ENCODE assay signal across 21 cellular contexts in the genomic region with DNA sequence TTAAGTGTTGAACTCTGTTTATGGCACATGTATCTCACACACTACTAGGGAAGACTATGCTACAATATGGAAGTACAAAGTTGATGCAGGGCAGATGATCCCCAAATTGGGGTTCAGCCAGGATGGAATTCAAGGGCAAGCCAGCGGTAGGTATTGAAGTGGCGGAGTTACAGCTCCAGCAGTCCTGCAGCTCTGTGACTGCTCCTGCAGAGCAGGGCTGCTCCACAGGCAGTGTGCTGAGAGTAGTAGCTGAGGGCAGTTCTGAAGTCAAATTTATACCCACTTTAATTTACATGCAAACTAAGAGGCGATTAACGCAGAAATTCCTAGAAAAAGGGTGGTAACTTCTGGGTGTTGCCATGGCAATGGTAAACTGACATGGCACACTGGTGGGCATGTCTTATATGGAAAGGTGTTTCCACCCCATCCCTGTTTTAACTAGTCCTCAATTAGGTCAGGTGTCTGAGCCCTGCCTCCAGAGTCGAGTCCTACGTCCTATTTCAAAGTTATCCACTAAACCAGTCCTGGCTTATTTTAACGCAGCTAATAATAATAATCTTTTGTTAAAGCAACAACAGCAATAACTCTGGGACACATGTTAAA. TPM values are rescaled to one million over a fixed set of nuclear protein-coding genes. Genes with fewer than 3 reads are reported as not detected.
A peak's percentile ranks its signal among the peaks of the same experiment; 100 is the strongest.
DNase-seq lines count a peak whose midpoint lies in the region; ATAC-seq, FAIRE-seq and TF ChIP-seq lines count a peak whose summit lies in the region.
"Had no signal": no experiment of that assay in that cellular context is flagged by ENCODE, and none has a peak within 500 bp of the region (broad histone marks: within the 10 kb centered on the region; RNA-seq: fewer than 3 reads in every experiment).

No MANE protein-coding gene starts in this region.

- no peaks in the 10 kb centered on the region for H3K9me2 ChIP-seq in Loucy (replicated peaks; ENCODE audit: low read depth, low read length)

- TF ChIP-seq RAD21 in A549 (conservative IDR thresholded peaks at IDR 0.05 in 1 of 2, IDR thresholded peaks at IDR 0.05 in 1 of 2) (no peak), GM12878 (IDR thresholded peaks at IDR 0.05; ENCODE audit: insufficient read depth, low read depth, low read length) (no peak)

- TF ChIP-seq EP300 in A549 (IDR thresholded peaks at IDR 0.05) (no peak), GM12878 (IDR thresholded peaks at IDR 0.05; ENCODE audit: borderline replicate concordance in 1 of 2, control insufficient read depth in 1 of 2, low read depth in 2 of 2, low read length in 2 of 2) (no peak)

- no peak for TF ChIP-seq CTCF in A549 (IDR thresholded peaks at IDR 0.05)
- no peak for TF ChIP-seq CTCF in Loucy (conservative IDR thresholded peaks at IDR 0.05; ENCODE audit: low read length)
- no peak for TF ChIP-seq CTCF in GM12878 (IDR thresholded peaks at IDR 0.05 in 2 of 3, conservative IDR thresholded peaks at IDR 0.05 in 1 of 3; ENCODE audit: control insufficient read depth in 2 of 3, extremely low read depth in 1 of 3, insufficient read depth in 1 of 3, low read depth in 3 of 3, low read length in 3 of 3)
- TF ChIP-seq CTCF in keratinocyte (optimal IDR thresholded peaks at IDR 0.05 in 1 of 3, IDR thresholded peaks at IDR 0.05 in 1 of 3, conservative IDR thresholded peaks at IDR 0.05 in 1 of 3; ENCODE audit: extremely low read depth in 1 of 3, insufficient read depth in 2 of 3, low read length in 3 of 3), result no peak
- TF ChIP-seq CTCF in GM10266 (IDR thresholded peaks at IDR 0.05; ENCODE audit: control insufficient read depth, insufficient read depth, low read depth, missing control alignments), result no peak

- DNase-seq in A549 (ENCODE audit: low read depth in 1 of 2, low spot score in 1 of 2) (no peak), GM12878 (ENCODE audit: low read depth, low spot score) (no peak), keratinocyte (ENCODE audit: low read depth, low spot score) (no peak), GM10266 (ENCODE audit: extremely low spot score) (no peak), islet precursor cell (no peak), midbrain (lab: John Stamatoyannopoulos, UW) (no peak)
- DNase-seq: activated CD4-positive, alpha-beta T cell treated with anti-CD3 and anti-CD28 coated beads, Interleukin-2, amount 50 U/mL, for 1 hour; DMS79 treated with DMSO at 0.1 percent for 48 hours; effector CD4-positive, alpha-beta T cell; NCI-H1694 treated with DMSO at 0.1 percent for 48 hours; NCI-H774; nucleus accumbens; SHP77; stimulated activated CD4-positive, alpha-beta T cell treated with anti-CD3 and anti-CD28 coated beads, Interleukin-4, amount 100 ng/mL, for 4 hours; upper lobe of left lung had no signal

- no peaks in the 10 kb centered on the region for H3K9me1 ChIP-seq in keratinocyte (ENCODE audit: control insufficient read depth, extremely low read depth, insufficient read depth, low read length)

- H3K27ac ChIP-seq in A549 (peak overlapping the region; percentile 37 to 64), GM12878 (ENCODE audit: control insufficient read depth, insufficient read depth) (no peak overlapping the region), keratinocyte (ENCODE audit: control insufficient read depth, insufficient read depth, low read length) (peak overlapping the region; percentile 58)
- H3K27ac ChIP-seq: gastroesophageal sphincter, upper lobe of left lung had no signal

- H3K4me3 ChIP-seq in A549 (no peak overlapping the region), Loucy (ENCODE audit: low read length, poor library complexity, severe bottlenecking) (no peak overlapping the region), GM12878 (no peak overlapping the region), keratinocyte (ENCODE audit: control insufficient read depth in 2 of 3, extremely low read depth in 1 of 3, insufficient read depth in 2 of 3, low read depth in 1 of 3, low read length in 3 of 3) (peak overlapping the region in 1 of 3 experiments; percentile 2)
- H3K4me3 ChIP-seq: gastroesophageal sphincter, lung, upper lobe of left lung had no signal

- H3F3A ChIP-seq in Loucy (ENCODE audit: low read depth), result no peaks in the 10 kb centered on the region; the same call in 1 of the 2 replicates

- in situ Hi-C loops in GM12878 (cut with MboI), result no loop called here

- dilution Hi-C loops in keratinocyte (cut with MboI; ENCODE audit: extremely low pct_ligation_motif_present, low sequenced_read_pairs), result no loop called here

- intact Hi-C loops in GM12878 (cut with micrococcal nuclease; ENCODE audit: unreplicated experiment), result no loop called here

- H3K4me1 ChIP-seq in A549 (peaks cover 38% of the 10 kb centered on the region), Loucy (ENCODE audit: insufficient read depth, low read length, poor library complexity, severe bottlenecking) (peaks cover 11% of the 10 kb centered on the region), GM12878 (ENCODE audit: control insufficient read depth, insufficient read depth, low read length) (no peaks in the 10 kb centered on the region), keratinocyte (ENCODE audit: control insufficient read depth, extremely low read depth, insufficient read depth, low read length) (peaks cover 32% of the 10 kb centered on the region)
- H3K4me1 ChIP-seq: gastroesophageal sphincter, upper lobe of left lung had no signal

- no peaks in the 10 kb centered on the region; the same call in 2 of the 3 replicates for H3K9me3 ChIP-seq in A549
- H3K9me3 ChIP-seq in Loucy (ENCODE audit: insufficient read depth, low read depth, low read length), result no peaks in the 10 kb centered on the region
- no peaks in the 10 kb centered on the region; the same call in 2 of the 3 replicates for H3K9me3 ChIP-seq in GM12878 (replicated peaks; ENCODE audit: control insufficient read depth, insufficient read depth, low read length)
- H3K9me3 ChIP-seq in keratinocyte (ENCODE audit: control insufficient read depth, low read depth, low read length), result no peaks in the 10 kb centered on the region
- H3K9me3 ChIP-seq: gastroesophageal sphincter, upper lobe of left lung had no signal

- no peaks in the 10 kb centered on the region for H3K27me3 ChIP-seq in Loucy (ENCODE audit: insufficient read depth, low read length, poor library complexity, severe bottlenecking)
- no peaks in the 10 kb centered on the region for H3K27me3 ChIP-seq in GM12878 (replicated peaks in 1 of 2; ENCODE audit: control insufficient read depth in 2 of 2, insufficient read depth in 2 of 2, low read length in 1 of 2)
- H3K27me3 ChIP-seq in keratinocyte (ENCODE audit: control insufficient read depth, extremely low read depth, insufficient read depth, low read length), result no peaks in the 10 kb centered on the region
- H3K27me3 ChIP-seq: gastroesophageal sphincter, upper lobe of left lung had no signal

- ATAC-seq in A549 (peak; percentile 51 to 54; a peak in 5 of 6 replicates), GM12878 (peak; percentile 18; the same call in 1 of the 3 replicates), GM19351 (IDR thresholded peaks at IDR 0.05; ENCODE audit: unreplicated experiment) (no peak)
- ATAC-seq: gastroesophageal sphincter had no signal

- no peaks in the 10 kb centered on the region for H4K20me1 ChIP-seq in Loucy (ENCODE audit: insufficient read depth, low read length, poor library complexity, severe bottlenecking)
- no peaks in the 10 kb centered on the region for H4K20me1 ChIP-seq in GM12878 (ENCODE audit: control insufficient read depth, insufficient read depth)
- H4K20me1 ChIP-seq in keratinocyte (ENCODE audit: control insufficient read depth, extremely low read depth, insufficient read depth, low read length), result no peaks in the 10 kb centered on the region

- FAIRE-seq in A549 (lab: Jason Lieb, UNC) (no peak), GM12878 (lab: Jason Lieb, UNC) (no peak), keratinocyte (lab: Jason Lieb, UNC) (peak; percentile 26)
- FAIRE-seq: GM19239 had no signal

- POLR2A ChIA-PET in A549 (lab: Yijun Ruan, JAX), result interaction anchor here (0.8 to 2.7 kb wide), 2 partner anchors 30 to 985 kb away, joined by 3 to 14 read pairs; a partner anchor contains a TSS
- POLR2A ChIA-PET in GM12878 (lab: Charles Lee), result interaction anchor here (1.1 kb wide), 1 partner anchor 31 kb away, joined by 3 read pairs; a partner anchor contains a TSS

- H2AFZ ChIP-seq in Loucy (ENCODE audit: low read length) (peak overlapping the region; percentile 72), GM12878 (ENCODE audit: control insufficient read depth, low read depth, low read length) (no peak overlapping the region), keratinocyte (ENCODE audit: control insufficient read depth, low read length) (no peak overlapping the region)

- CTCF ChIA-PET in A549 (lab: Yijun Ruan, JAX) (interaction anchor here (0.5 to 26.0 kb wide), 9 partner anchors 13 to 320 kb away, joined by 3 to 515 read pairs (median 4); a partner anchor contains a TSS), GM12878 (lab: Yijun Ruan, JAX) (interaction anchor here (0.8 to 20.7 kb wide), 15 partner anchors 11 to 368 kb away, joined by 3 to 597 read pairs (median 6); no protein-coding TSS in a partner anchor)

- H3K4me2 ChIP-seq in A549 (peak overlapping the region; percentile 57), Loucy (ENCODE audit: low read depth, low read length, poor library complexity, severe bottlenecking) (no peak overlapping the region), GM12878 (ENCODE audit: control insufficient read depth, insufficient read depth) (no peak overlapping the region), keratinocyte (ENCODE audit: control insufficient read depth, extremely low read depth, insufficient read depth, low read depth, low read length) (peak overlapping the region; percentile 64)

- H3K9ac ChIP-seq in Loucy (ENCODE audit: low read depth, low read length, poor library complexity, severe bottlenecking) (no peak overlapping the region), GM12878 (ENCODE audit: control insufficient read depth, insufficient read depth, low read length) (no peak overlapping the region), keratinocyte (ENCODE audit: control insufficient read depth, extremely low read depth, insufficient read depth, low read length) (peak overlapping the region; percentile 20)

- H3K36me3 ChIP-seq in Loucy (ENCODE audit: insufficient read depth, low read length), result no peaks in the 10 kb centered on the region
- no peaks in the 10 kb centered on the region for H3K36me3 ChIP-seq in GM12878 (ENCODE audit: control insufficient read depth in 2 of 2, insufficient read depth in 2 of 2, low read length in 1 of 2)
- no peaks in the 10 kb centered on the region for H3K36me3 ChIP-seq in keratinocyte (ENCODE audit: control insufficient read depth in 2 of 2, extremely low read depth in 1 of 2, insufficient read depth in 2 of 2, low read length in 2 of 2)
- H3K36me3 ChIP-seq: gastroesophageal sphincter, upper lobe of left lung had no signal

- H3K79me2 ChIP-seq in Loucy (ENCODE audit: insufficient read depth, low read length) (no peaks in the 10 kb centered on the region), GM12878 (ENCODE audit: control insufficient read depth, insufficient read depth, low read length) (no peaks in the 10 kb centered on the region), keratinocyte (ENCODE audit: control insufficient read depth, insufficient read depth, low read length) (no peaks in the 10 kb centered on the region)

- 69% methylated on average over 7 of the region's 7 CpGs for WGBS in A549 (ENCODE audit: missing lambda C conversion rate)
- WGBS in GM12878 (ENCODE audit: insufficient coverage, insufficient replicate concordance, low lambda C conversion rate, missing lambda C conversion rate), result 58% methylated on average over 7 of the region's 7 CpGs

- SMC1A ChIA-PET in GM12878 (lab: Charles Lee; ENCODE audit: uncharacterized antibody, unreplicated experiment), result interaction anchor here (0.8 to 11.9 kb wide), 24 partner anchors 9 to 250 kb away, joined by 3 to 292 read pairs (median 5); no protein-coding TSS in a partner anchor

- RAD21 ChIA-PET in GM12878 (lab: Charles Lee; ENCODE audit: unreplicated experiment), result interaction anchor here (0.7 to 11.2 kb wide), 15 partner anchors 16 to 368 kb away, joined by 3 to 207 read pairs (median 5); no protein-coding TSS in a partner anchor

- no TSS peak for BruUV-seq in GM12878 (replicated peaks; lab: Mats Ljungman, UMichigan)

- no peak for TF ChIP-seq POLR2A in A549 (IDR thresholded peaks at IDR 0.05; ENCODE audit: low read length)
- no peak for TF ChIP-seq POLR2A in GM12878 (IDR thresholded peaks at IDR 0.05; ENCODE audit: low read depth, low read length)

RNA-seq across cellular contexts. Expression of a gene that starts 20.6 kb away (rescaled TPM):
- polyA plus RNA-seq in A549 (2011; rRNA removed), result 57.7 and 70.6 TPM in 2 replicates
- polyA plus RNA-seq in A549 (2012; cell fraction: cytosol; rRNA removed), result 12.9 and 14.1 TPM in 2 replicates
- 23.3 and 27.1 TPM in 2 replicates for polyA plus RNA-seq in A549 (2012; cell fraction: nucleus; rRNA removed)
- polyA plus RNA-seq in A549 (2017; fragmentation: RNase III; extraction: RNeasy Plus Mini Kit Qiagen cat#74134 plus additional on column Dnase treatment), result 53.0 to 56.0 TPM (median 53.5 TPM) in 3 replicates
- polyA minus RNA-seq in A549 (2011; rRNA and poly(A)+ RNA removed), result 22.2 and 23.0 TPM in 2 replicates
- total RNA-seq in GM12878 (2013; cell fraction: nucleolus; rRNA removed), result 49.6 and 51.6 TPM in 2 replicates
- 49.5 and 55.4 TPM in 2 replicates for total RNA-seq in GM12878 (2014; rRNA removed)
- 124 and 132 TPM in 2 replicates for total RNA-seq in GM12878 (2014; rRNA removed; fragmentation: Illumina TruSeq; extraction: Trizol)
- total RNA-seq in GM12878 (2021), result 73.1 and 85.0 TPM in 2 replicates
- 17.7 TPM for polyA plus RNA-seq in GM12878 (2011; ENCODE audit: low read depth)
- polyA plus RNA-seq in GM12878 (2011; rRNA removed), result 42.0 and 83.6 TPM in 2 replicates
- 19.7 and 19.8 TPM in 2 replicates for polyA plus RNA-seq in GM12878 (2011; cell fraction: cytosol; rRNA removed)
- 62.4 and 63.9 TPM in 2 replicates for polyA plus RNA-seq in GM12878 (2011; cell fraction: nucleus; rRNA removed)
- polyA plus RNA-seq in GM12878 (2012), result 23.3 and 40.5 TPM in 2 replicates
- polyA plus RNA-seq in GM12878 (2014; fragmentation: Illumina TruSeq; extraction: Trizol), result 95.7 and 101 TPM in 2 replicates
- 10 to 100 TPM; 26.0 to 68.0 TPM for polyA plus RNA-seq in GM12878 (2014; fragmentation: Nextera tagmentation; extraction: Ambion mirVana)
- polyA plus RNA-seq in GM12878 (2014; rRNA removed), result 38.5 and 51.0 TPM in 2 replicates
- 10 to 100 TPM; 90.9 to 95.1 TPM for polyA plus RNA-seq in GM12878 (2016; fragmentation: Nextera tagmentation; extraction: Ambion mirVana)
- 25.7 and 32.0 TPM in 2 replicates for polyA minus RNA-seq in GM12878 (2011; rRNA and poly(A)+ RNA removed)
- polyA minus RNA-seq in GM12878 (2011; cell fraction: cytosol; rRNA and poly(A)+ RNA removed), result 22.6 and 25.8 TPM in 2 replicates
- polyA minus RNA-seq in GM12878 (2011; cell fraction: nucleus; rRNA and poly(A)+ RNA removed), result 21.8 and 28.6 TPM in 2 replicates
- 1.4 to 14.4 TPM (median 13.7 TPM) in 3 replicates for polyA plus RNA-seq in keratinocyte
- polyA plus RNA-seq in keratinocyte (2011; ENCODE audit: low read depth), result 1.6 TPM
- polyA plus RNA-seq in keratinocyte (2011; cell fraction: cytosol; rRNA removed), result 2.3 and 3.1 TPM in 2 replicates
- 6.1 and 8.8 TPM in 2 replicates for polyA plus RNA-seq in keratinocyte (2011; cell fraction: nucleus; rRNA removed)
- 0.62 and 18.4 TPM in 2 replicates for polyA plus RNA-seq in keratinocyte (2012; ENCODE audit: low replicate concordance)
- polyA minus RNA-seq in keratinocyte, result 0.99 to 10.7 TPM (median 1.1 TPM) in 3 replicates
- 1.7 TPM for polyA minus RNA-seq in keratinocyte (2011; cell fraction: cytosol; rRNA and poly(A)+ RNA removed)
- 2.4 and 5.7 TPM in 2 replicates for polyA minus RNA-seq in keratinocyte (2011; cell fraction: nucleus; rRNA and poly(A)+ RNA removed)

RNA-seq across cellular contexts. Expression of a gene that starts 31.0 kb away (rescaled TPM):
- polyA plus RNA-seq in A549 (2011; rRNA removed), result 9.9 and 10.0 TPM in 2 replicates
- 5.7 and 7.5 TPM in 2 replicates for polyA plus RNA-seq in A549 (2012; cell fraction: cytosol; rRNA removed)
- polyA plus RNA-seq in A549 (2012; cell fraction: nucleus; rRNA removed), result 9.2 and 11.5 TPM in 2 replicates
- polyA plus RNA-seq in A549 (2017; fragmentation: RNase III; extraction: RNeasy Plus Mini Kit Qiagen cat#74134 plus additional on column Dnase treatment), result 9.2 to 13.0 TPM (median 10.3 TPM) in 3 replicates
- polyA minus RNA-seq in A549 (2011; rRNA and poly(A)+ RNA removed), result 30.7 and 38.9 TPM in 2 replicates
- total RNA-seq in GM12878 (2013; cell fraction: nucleolus; rRNA removed), result 0.42 and 0.73 TPM in 2 replicates
- 0.44 and 0.68 TPM in 2 replicates for total RNA-seq in GM12878 (2014; rRNA removed)
- 0.45 and 0.74 TPM in 2 replicates for total RNA-seq in GM12878 (2014; rRNA removed; fragmentation: Illumina TruSeq; extraction: Trizol)
- 2.0 and 2.2 TPM in 2 replicates for total RNA-seq in GM12878 (2021)
- 0.12 TPM for polyA plus RNA-seq in GM12878 (2011; ENCODE audit: low read depth)
- polyA plus RNA-seq in GM12878 (2011; rRNA removed), result 5.1 and 5.4 TPM in 2 replicates
- 4.6 and 5.0 TPM in 2 replicates for polyA plus RNA-seq in GM12878 (2011; cell fraction: cytosol; rRNA removed)
- 5.8 and 6.3 TPM in 2 replicates for polyA plus RNA-seq in GM12878 (2011; cell fraction: nucleus; rRNA removed)
- 0.11 and 0.20 TPM in 2 replicates for polyA plus RNA-seq in GM12878 (2012)
- 0.40 and 0.43 TPM in 2 replicates for polyA plus RNA-seq in GM12878 (2014; fragmentation: Illumina TruSeq; extraction: Trizol)
- polyA plus RNA-seq in GM12878 (2014; fragmentation: Nextera tagmentation; extraction: Ambion mirVana), result under 1 TPM; 0.05 to 0.14 TPM
- 0.42 and 0.43 TPM in 2 replicates for polyA plus RNA-seq in GM12878 (2014; rRNA removed)
- under 1 TPM; 0.44 to 0.58 TPM for polyA plus RNA-seq in GM12878 (2016; fragmentation: Nextera tagmentation; extraction: Ambion mirVana)
- 17.4 and 20.8 TPM in 2 replicates for polyA minus RNA-seq in GM12878 (2011; rRNA and poly(A)+ RNA removed)
- 7.2 and 7.6 TPM in 2 replicates for polyA minus RNA-seq in GM12878 (2011; cell fraction: cytosol; rRNA and poly(A)+ RNA removed)
- polyA minus RNA-seq in GM12878 (2011; cell fraction: nucleus; rRNA and poly(A)+ RNA removed), result 8.6 and 14.7 TPM in 2 replicates
- 28.0 to 59.9 TPM (median 29.9 TPM) in 3 replicates for polyA plus RNA-seq in keratinocyte
- 16.1 TPM for polyA plus RNA-seq in keratinocyte (2011; ENCODE audit: low read depth)
- 22.9 and 31.8 TPM in 2 replicates for polyA plus RNA-seq in keratinocyte (2011; cell fraction: cytosol; rRNA removed)
- polyA plus RNA-seq in keratinocyte (2011; cell fraction: nucleus; rRNA removed), result 67.8 and 76.2 TPM in 2 replicates
- polyA plus RNA-seq in keratinocyte (2012; ENCODE audit: low replicate concordance), result 23.6 and 44.7 TPM in 2 replicates
- polyA minus RNA-seq in keratinocyte, result 115 to 156 TPM (median 131 TPM) in 3 replicates
- 92.3 TPM for polyA minus RNA-seq in keratinocyte (2011; cell fraction: cytosol; rRNA and poly(A)+ RNA removed)
- 167 and 251 TPM in 2 replicates for polyA minus RNA-seq in keratinocyte (2011; cell fraction: nucleus; rRNA and poly(A)+ RNA removed)
- total RNA-seq: B cell had no signal

Comparison
In these comparisons a context has a peak if more than half of its experiments do, and no peak if none do; other contexts are left out.
1. H3K4me2 ChIP-seq: peak in A549 (single experiment) and keratinocyte (single experiment); none in Loucy (single experiment) and GM12878 (single experiment).